Comparison of ENCODE assay signal across 11 cellular contexts in the genomic region with DNA sequence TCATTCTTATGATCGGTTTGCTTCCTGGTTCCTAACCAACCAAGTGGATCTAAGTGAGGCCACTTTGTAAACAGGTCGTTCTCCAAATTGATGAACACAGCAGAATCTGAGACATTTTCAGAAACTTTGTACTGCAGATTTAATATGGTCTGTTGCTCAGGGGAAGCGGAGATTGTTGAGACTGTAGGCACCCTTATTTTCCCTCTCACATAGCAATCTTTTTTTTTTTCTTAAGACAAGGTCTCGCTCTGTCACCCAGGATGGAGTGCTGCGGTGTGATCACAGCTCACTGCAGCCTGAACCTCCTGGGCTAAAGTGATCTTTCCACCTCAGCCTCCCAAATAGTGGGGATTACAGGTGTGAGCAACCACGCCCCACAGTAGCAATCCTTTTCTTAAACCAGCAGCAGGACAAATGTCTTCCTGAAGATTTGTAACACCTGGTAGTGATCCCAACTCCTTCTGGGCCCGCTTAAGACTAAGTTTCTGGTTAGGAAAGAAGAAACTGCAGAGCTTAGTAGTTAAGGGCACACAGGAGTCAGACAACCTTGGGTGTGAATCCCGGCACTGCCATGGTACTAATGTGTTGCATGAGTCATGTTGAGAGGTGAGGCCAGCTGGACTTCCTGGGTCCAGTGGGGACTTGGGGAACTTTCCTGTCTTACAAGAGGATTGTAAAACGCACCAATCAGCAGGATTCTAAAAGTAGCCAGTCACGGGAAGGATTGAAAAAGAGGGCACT. TPM values are rescaled to one million over a fixed set of nuclear protein-coding genes. Genes with fewer than 3 reads are reported as not detected.
A peak's percentile ranks its signal among the peaks of the same experiment; 100 is the strongest.
DNase-seq lines count a peak whose midpoint lies in the region; ATAC-seq, FAIRE-seq and TF ChIP-seq lines count a peak whose summit lies in the region.
"Had no signal": no experiment of that assay in that cellular context is flagged by ENCODE, and none has a peak within 500 bp of the region (broad histone marks: within the 10 kb centered on the region; RNA-seq: fewer than 3 reads in every experiment).

No MANE protein-coding gene starts in this region.

- no peak overlapping the region for H3K4me3 Mint-ChIP-seq in activated CD8-positive, alpha-beta memory T cell treated with anti-CD3 and anti-CD28 coated beads, Interleukin-2, amount 10 ng/mL, durations not matched to agents 7 days and 5 days
- peak overlapping the region in 1 of 3 donors; percentile 28 for H3K4me3 Mint-ChIP-seq in T-cell

- H3K9me3 ChIP-seq in stomach: no peaks in the 10 kb centered on the region
- H3K9me3 ChIP-seq: SK-N-SH had no signal

- peaks cover 33% of the 10 kb centered on the region for H3K4me1 Mint-ChIP-seq in activated CD8-positive, alpha-beta memory T cell treated with anti-CD3 and anti-CD28 coated beads, Interleukin-2, amount 10 ng/mL, durations not matched to agents 7 days and 5 days
- H3K4me1 Mint-ChIP-seq in T-cell: peaks cover 28 to 40% (median 28%) of the 10 kb centered on the region in 3 donors

- H3K4me3 ChIP-seq in stomach: no peak overlapping the region

- ATAC-seq in activated CD8-positive, alpha-beta memory T cell treated with anti-CD3 and anti-CD28 coated beads, Interleukin-2, amount 10 ng/mL, durations not matched to agents 7 days and 5 days: no peak
- no peak for ATAC-seq in T-cell (replicated peaks in 1 of 4)

- intact Hi-C loops in stomach (cut with DNase I; ENCODE audit: low total_unique reads): no loop called here

- no peak for DNase-seq in activated CD8-positive, alpha-beta memory T cell treated with anti-CD3 and anti-CD28 coated beads, Interleukin-2, amount 10 ng/mL, durations not matched to agents 7 days and 5 days
- no peak for DNase-seq in activated CD8-positive, alpha-beta memory T cell treated with anti-CD3 and anti-CD28 coated beads, Interleukin-2, amount 50 U/mL, for 4 hours
- DNase-seq in T-cell (no peak), stomach (peak; percentile 38), NCI-H510A (lab: John Stamatoyannopoulos, UW) (no peak), NCI-H2227 (lab: John Stamatoyannopoulos, UW; ENCODE audit: unreplicated experiment) (no peak), T1000 (lab: John Stamatoyannopoulos, UW) (no peak)
- DNase-seq: KBM-7, NCI-H446 treated with DMSO at 0.1 percent for 48 hours, SK-N-SH had no signal

- peak overlapping the region; percentile 70 to 97 (median 92) for H3K27ac ChIP-seq in stomach

- H3K9me3 Mint-ChIP-seq in activated CD8-positive, alpha-beta memory T cell treated with anti-CD3 and anti-CD28 coated beads, Interleukin-2, amount 10 ng/mL, durations not matched to agents 7 days and 5 days (ENCODE audit: low read depth): no peaks in the 10 kb centered on the region
- H3K9me3 Mint-ChIP-seq in T-cell: no peaks in the 10 kb centered on the region

- peak overlapping the region; percentile 55 for H3K27ac Mint-ChIP-seq in activated CD8-positive, alpha-beta memory T cell treated with anti-CD3 and anti-CD28 coated beads, Interleukin-2, amount 10 ng/mL, durations not matched to agents 7 days and 5 days
- H3K27ac Mint-ChIP-seq in T-cell: peak overlapping the region; percentile 78 to 99

- H3K36me3 Mint-ChIP-seq in activated CD8-positive, alpha-beta memory T cell treated with anti-CD3 and anti-CD28 coated beads, Interleukin-2, amount 10 ng/mL, durations not matched to agents 7 days and 5 days: peaks cover 8% of the 10 kb centered on the region
- no peaks in the 10 kb centered on the region for H3K36me3 Mint-ChIP-seq in T-cell

- H3K4me1 ChIP-seq in stomach: peaks cover 4 to 13% (median 8%) of the 10 kb centered on the region in 4 donors

- CTCF ChIA-PET in activated CD8-positive, alpha-beta memory T cell treated with anti-CD3 and anti-CD28 coated beads, Interleukin-2, amount 10 ng/mL, durations not matched to agents 7 days and 5 days (lab: Charles Lee): interaction anchor here (1.1 to 4.0 kb wide), 4 partner anchors 12 to 76 kb away, joined by 3 to 38 read pairs (median 4); no protein-coding TSS in a partner anchor
- CTCF ChIA-PET in T-cell (lab: Charles Lee): interaction anchor here in 1 of 2 donors (1.6 kb wide), 2 partner anchors 13 to 71 kb away, joined by 3 to 4 read pairs; no protein-coding TSS in a partner anchor

- peak; percentile 53 for FAIRE-seq in islet of Langerhans (lab: Jason Lieb, UNC)

- POLR2A ChIA-PET in T-cell (lab: Charles Lee): interaction anchor here (0.6 to 6.1 kb wide), 5 partner anchors 14 to 48 kb away, joined by 3 to 148 read pairs (median 6); a partner anchor contains a TSS

- H3K27me3 ChIP-seq in stomach: no peaks in the 10 kb centered on the region

- H3K27me3 Mint-ChIP-seq in activated CD8-positive, alpha-beta memory T cell treated with anti-CD3 and anti-CD28 coated beads, Interleukin-2, amount 10 ng/mL, durations not matched to agents 7 days and 5 days: peaks cover 12% of the 10 kb centered on the region
- H3K27me3 Mint-ChIP-seq in T-cell: no peaks in the 10 kb centered on the region

- WGBS in stomach, 5 donors: 79 to 86% (median 84%) methylated on average over 10 of the region's 10 CpGs

- TF ChIP-seq EP300 in stomach (IDR thresholded peaks at IDR 0.05): no peak

- TF ChIP-seq POLR2A in stomach (IDR thresholded peaks at IDR 0.05): no peak

- H3K36me3 ChIP-seq in stomach: no peaks in the 10 kb centered on the region

- TF ChIP-seq CTCF in stomach (IDR thresholded peaks at IDR 0.05): no peak

RNA-seq across cellular contexts. Expression of a gene that starts 48.4 kb away (rescaled TPM):
- total RNA-seq in activated CD8-positive, alpha-beta memory T cell treated with anti-CD3 and anti-CD28 coated beads, Interleukin-2, amount 10 ng/mL, durations not matched to agents 7 days and 5 days: 100 to 1,000 TPM; 187 to 214 TPM
- total RNA-seq in T-cell: 100 to 1,000 TPM; 176 to 286 (median 272) TPM
- total RNA-seq in stomach: 100 to 1,000 TPM in 3 of 5 donors, 10 to 100 TPM in 2; 69.5 to 317 (median 295) TPM
- polyA plus RNA-seq in stomach: 100 to 1,000 TPM; 121 to 231 (median 205) TPM
